7 cellular contexts compared by ENCODE assay signal in the genomic region with DNA sequence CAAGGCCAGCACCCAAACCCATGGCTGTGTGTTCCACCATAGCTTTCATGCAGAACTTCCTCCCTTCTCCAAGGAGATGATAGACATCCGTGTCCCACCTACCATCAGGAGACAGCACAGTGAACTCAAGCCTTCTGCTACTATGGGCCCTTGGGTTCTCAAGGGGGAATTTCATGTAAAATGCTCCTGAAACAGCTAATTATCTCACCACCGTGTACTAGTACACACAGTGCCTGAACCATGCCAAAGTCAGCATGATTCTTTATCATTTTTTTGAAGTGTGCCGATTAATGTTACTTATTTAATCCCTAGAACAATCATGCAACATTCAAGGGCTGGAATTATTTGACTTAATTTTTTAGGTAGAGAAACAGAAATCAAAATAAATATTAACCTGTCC. TPM values are rescaled to one million over a fixed set of nuclear protein-coding genes. Genes with fewer than 3 reads are reported as not detected.
"Had no signal": no experiment of that assay in that cellular context is flagged by ENCODE, and none has a peak within 500 bp of the region (broad histone marks: within the 10 kb centered on the region; RNA-seq: fewer than 3 reads in every experiment).

No MANE protein-coding gene starts in this region.

RNA-seq across cellular contexts. Expression of gene FCGR1A, which starts 53.9 kb away (rescaled TPM):
- total RNA-seq: GM23248, GM23338, H1, H4, H7, H9, HFFc6 had no signal
- polyA plus RNA-seq: GM23248, GM23338, H1 had no signal
